In genomic region chr14:49766839-49767238, GRCh38 we compare ENCODE assay signal across 8 cellular contexts. TPM values are rescaled to one million over a fixed set of nuclear protein-coding genes. Genes with fewer than 3 reads are reported as not detected.
DNase-seq lines count a peak whose midpoint lies in the region; ATAC-seq and TF ChIP-seq lines count a peak whose summit lies in the region.

No MANE protein-coding gene starts in this region.

- intact Hi-C loops in left ventricle myocardium superior (cut with micrococcal nuclease), result loop anchor here (10.0 kb wide), 1 partner anchor 132 kb away; the partner anchor contains the start of gene DNAAF2
- intact Hi-C loops in testis (cut with DNase I; ENCODE audit: low total_unique reads), result loop anchor here (5.0 kb wide), 1 partner anchor 135 kb away; no protein-coding TSS in a partner anchor

- H3K9me3 ChIP-seq in right atrium auricular region (no peaks in the 10 kb centered on the region), testis (no peaks in the 10 kb centered on the region)

- H3K27me3 ChIP-seq in right atrium auricular region, result no peaks in the 10 kb centered on the region
- H3K27me3 ChIP-seq in kidney epithelial cell (ENCODE audit: control insufficient read depth, insufficient read depth, low read length), result no peaks in the 10 kb centered on the region
- H3K27me3 ChIP-seq in testis, result no peaks in the 10 kb centered on the region

- TF ChIP-seq POLR2A in testis (IDR thresholded peaks at IDR 0.05), result no peak

- H3K27ac ChIP-seq in right atrium auricular region (peak overlapping the region; percentile 98 to 99), testis (peak overlapping the region; percentile 96 to 98)

- H3K4me1 ChIP-seq in right atrium auricular region (peaks cover 0 to 29% of the 10 kb centered on the region in 2 donors), testis (peaks cover 27% of the 10 kb centered on the region)

- no peak for TF ChIP-seq CTCF in right atrium auricular region (IDR thresholded peaks at IDR 0.05)
- TF ChIP-seq CTCF in kidney epithelial cell (IDR thresholded peaks at IDR 0.05; ENCODE audit: insufficient read depth, low read length, poor library complexity, severe bottlenecking), result no peak
- TF ChIP-seq CTCF in testis (IDR thresholded peaks at IDR 0.05), result no peak

- no peak for DNase-seq in right atrium auricular region (ENCODE audit: low spot score)
- DNase-seq in left ventricle myocardium superior, result no peak
- peak; percentile 13 for DNase-seq in amniotic epithelial cell (ENCODE audit: low read depth)
- DNase-seq in kidney epithelial cell (ENCODE audit: low read depth), result no peak
- no peak for DNase-seq in testis
- no peak for DNase-seq in GM03348 (ENCODE audit: low spot score)
- DNase-seq in SKM-1 treated with dmso at 0.1 percent for 144 hours (lab: John Stamatoyannopoulos, UW; ENCODE audit: unreplicated experiment), result no peak
- DNase-seq in NCI-H2107 treated with DMSO at 0.1 percent for 48 hours (lab: John Stamatoyannopoulos, UW; ENCODE audit: unreplicated experiment), result no peak

- peaks cover 4% of the 10 kb centered on the region for H3K36me3 ChIP-seq in right atrium auricular region
- no peaks in the 10 kb centered on the region for H3K36me3 ChIP-seq in kidney epithelial cell (ENCODE audit: control insufficient read depth, insufficient read depth, low read length)
- no peaks in the 10 kb centered on the region for H3K36me3 ChIP-seq in testis (ENCODE audit: low read depth, missing control alignments)

- H3K4me3 ChIP-seq in right atrium auricular region (peak overlapping the region; percentile 94), kidney epithelial cell (ENCODE audit: low read depth, low read length) (peak overlapping the region; percentile 63), testis (peak overlapping the region; percentile 88 to 99)

- ATAC-seq in left ventricle myocardium superior, result no peak

- 49 to 54% methylated on average over 10 of the region's 10 CpGs for WGBS in testis, 2 donors

RNA-seq across cellular contexts. Expression of gene KLHDC2, which starts 1.1 kb away (rescaled TPM):
- total RNA-seq in right atrium auricular region (10 to 100 TPM; 51.1 to 80.3 TPM), left ventricle myocardium superior (85.5 TPM), kidney epithelial cell (30.8 and 32.6 TPM in 2 replicates), testis (10 to 100 TPM; 74.4 to 90.7 TPM)
- polyA plus RNA-seq in testis (ENCODE audit: insufficient read depth, low read depth, low replicate concordance), result 127 TPM
